Comparison of ENCODE assay signal across 26 cellular contexts in the genomic region with DNA sequence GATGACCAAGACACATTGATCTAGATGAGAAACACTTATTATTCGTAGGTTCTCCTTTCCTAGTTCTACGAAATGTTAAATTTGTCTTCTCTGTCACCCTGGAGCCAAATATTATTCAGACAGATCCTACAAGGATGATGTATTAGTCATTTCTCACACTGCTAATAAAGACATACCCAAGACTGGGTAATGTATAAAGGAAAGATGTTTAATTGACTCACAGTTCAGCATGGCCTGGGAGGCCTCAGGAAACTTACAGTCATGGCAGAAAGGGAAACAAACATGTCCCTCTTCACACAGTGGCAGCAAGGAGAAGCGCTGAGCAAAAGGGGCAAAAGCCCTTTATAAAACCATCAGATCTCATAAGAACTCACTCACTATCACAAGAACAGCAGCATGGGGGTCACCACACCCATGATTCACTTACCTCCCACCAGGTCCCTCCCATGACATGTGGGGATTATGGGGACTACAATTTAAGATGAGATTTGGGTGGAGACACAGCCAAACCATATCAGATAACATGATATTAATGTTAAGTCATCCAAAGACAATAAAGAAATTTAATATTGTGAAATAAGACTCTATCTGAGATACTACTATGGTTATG.
DNase-seq lines count a peak whose midpoint lies in the region; ATAC-seq, FAIRE-seq and TF ChIP-seq lines count a peak whose summit lies in the region.
"Had no signal": no experiment of that assay in that cellular context is flagged by ENCODE, and none has a peak within 500 bp of the region (broad histone marks: within the 10 kb centered on the region; RNA-seq: fewer than 3 reads in every experiment).

No MANE protein-coding gene starts in this region.

- WGBS in SK-N-SH (ENCODE audit: low lambda C conversion rate) = 67% methylated on average over 3 of the region's 3 CpGs

- TF ChIP-seq CTCF in SK-N-SH (IDR thresholded peaks at IDR 0.05) = no peak
- no peak for TF ChIP-seq CTCF in astrocyte (IDR thresholded peaks at IDR 0.05; ENCODE audit: insufficient read depth, low read depth, low read length)

- POLR2A ChIA-PET in SK-N-SH (lab: Yijun Ruan, JAX) = no interaction called here

- no peaks in the 10 kb centered on the region for H3K36me3 Mint-ChIP-seq in astrocyte (ENCODE audit: low read depth, unreplicated experiment)

- peaks cover 24% of the 10 kb centered on the region for H3K4me1 Mint-ChIP-seq in astrocyte (ENCODE audit: low read depth, unreplicated experiment)
- H3K4me1 Mint-ChIP-seq: T-helper 17 cell had no signal

- no peaks in the 10 kb centered on the region for H3K27me3 Mint-ChIP-seq in astrocyte (ENCODE audit: low read depth, unreplicated experiment)
- H3K27me3 Mint-ChIP-seq: dendritic cell treated with granulocyte-macrophage colony-stimulating factor and Interleukin-4, amounts not matched to agents 40 ng/mL and 50 ng/mL, for 4 days; T-helper 17 cell had no signal

- H3K27ac Mint-ChIP-seq in astrocyte (ENCODE audit: unreplicated experiment) = peak overlapping the region; percentile 99
- H3K27ac Mint-ChIP-seq: dendritic cell treated with granulocyte-macrophage colony-stimulating factor and Interleukin-4, amounts not matched to agents 40 ng/mL and 50 ng/mL, for 4 days; T-helper 17 cell had no signal

- no peaks in the 10 kb centered on the region; the same call in 1 of the 2 replicates for H3K9me3 ChIP-seq in SK-N-SH
- H3K9me3 ChIP-seq in astrocyte (ENCODE audit: insufficient read depth, low read depth, low read length) = no peaks in the 10 kb centered on the region
- H3K9me3 ChIP-seq: psoas muscle, thyroid gland had no signal

- FAIRE-seq in astrocyte (lab: Jason Lieb, UNC) = no peak
- FAIRE-seq: islet of Langerhans had no signal

- no peak overlapping the region for H2AFZ ChIP-seq in SK-N-SH (ENCODE audit: low read depth)
- no peak overlapping the region for H2AFZ ChIP-seq in astrocyte (ENCODE audit: low read depth, low read length)

- H4K20me1 ChIP-seq in SK-N-SH (ENCODE audit: insufficient read depth) (no peaks in the 10 kb centered on the region), astrocyte (ENCODE audit: insufficient read depth, low read length) (no peaks in the 10 kb centered on the region)

- H3K4me2 ChIP-seq in SK-N-SH (no peak overlapping the region), astrocyte (ENCODE audit: low read length) (peak overlapping the region; percentile 10)
- H3K4me2 ChIP-seq: KMS-11 had no signal

- H3K9ac ChIP-seq in SK-N-SH = no peak overlapping the region
- peak overlapping the region; percentile 5 for H3K9ac ChIP-seq in astrocyte (ENCODE audit: low read length)
- H3K9ac ChIP-seq: KMS-11 had no signal

- H3K27me3 ChIP-seq in SK-N-SH (ENCODE audit: insufficient read depth) (no peaks in the 10 kb centered on the region), astrocyte (ENCODE audit: insufficient read depth, low read length) (no peaks in the 10 kb centered on the region)
- H3K27me3 ChIP-seq: BE2C, thyroid gland had no signal

- ATAC-seq in SK-N-SH treated with all-trans-retinoic acid at 6 μM for 48 hours = peak; percentile 25; the same call in 2 of the 3 replicates
- ATAC-seq: psoas muscle, T-helper 17 cell had no signal

- H3K4me3 ChIP-seq in SK-N-SH (ENCODE audit: low read depth in 2 of 2, low read length in 1 of 2) (no peak overlapping the region), astrocyte (ENCODE audit: insufficient read depth, low read depth, low read length) (no peak overlapping the region)
- H3K4me3 ChIP-seq: psoas muscle, thyroid gland had no signal

- H3K27ac ChIP-seq in SK-N-SH (ENCODE audit: low read depth in 2 of 2, low read length in 1 of 2) (peak overlapping the region in 1 of 2 experiments; percentile 22; a peak in 2 of 4 replicates), astrocyte (ENCODE audit: low read depth, low read length) (peak overlapping the region; percentile 81)
- H3K27ac ChIP-seq: 22Rv1, KMS-11, psoas muscle, thyroid gland had no signal

- no peak for TF ChIP-seq RAD21 in SK-N-SH (IDR thresholded peaks at IDR 0.05; ENCODE audit: low read length)

- no peak for TF ChIP-seq EP300 in SK-N-SH (IDR thresholded peaks at IDR 0.05; ENCODE audit: borderline replicate concordance in 1 of 2, low read depth in 1 of 2, low read length in 1 of 2)

- H3K4me1 ChIP-seq in SK-N-SH (ENCODE audit: control insufficient read depth in 1 of 2, insufficient read depth in 2 of 2, low read depth in 1 of 2, low read length in 1 of 2) = peaks cover 3 to 5% of the 10 kb centered on the region in 2 experiments; a peak in 2 of 4 replicates
- H3K4me1 ChIP-seq in astrocyte (ENCODE audit: insufficient read depth, low read length) = peaks cover 6% of the 10 kb centered on the region
- H3K4me1 ChIP-seq: psoas muscle, thyroid gland had no signal

- H3K4me3 Mint-ChIP-seq in astrocyte (ENCODE audit: unreplicated experiment) = no peak overlapping the region
- H3K4me3 Mint-ChIP-seq: dendritic cell treated with granulocyte-macrophage colony-stimulating factor and Interleukin-4, amounts not matched to agents 40 ng/mL and 50 ng/mL, for 4 days; T-helper 17 cell had no signal

- H3K79me2 ChIP-seq in SK-N-SH (ENCODE audit: insufficient read depth) = no peaks in the 10 kb centered on the region
- no peaks in the 10 kb centered on the region for H3K79me2 ChIP-seq in astrocyte (ENCODE audit: insufficient read depth, low read length)

- CTCF ChIA-PET in SK-N-SH (lab: Yijun Ruan, JAX) = no interaction called here

- H3F3A ChIP-seq in SK-N-SH (replicated peaks; ENCODE audit: insufficient read depth) = no peaks in the 10 kb centered on the region

- DNase-seq in SK-N-SH (no peak), astrocyte (ENCODE audit: low read depth) (peak; percentile 20), glomerular visceral epithelial cell (ENCODE audit: extremely low spot score) (peak; percentile 32), 8988T (no peak), RPMI8226 (no peak)
- no peak for DNase-seq in stimulated activated CD4-positive, alpha-beta T cell treated with anti-CD3 and anti-CD28 coated beads, Interleukin-12 subunit alpha, Interleukin-12 subunit beta, amount 100 ng/mL, for 4 hours
- no peak for DNase-seq in activated CD8-positive, alpha-beta memory T cell treated with anti-CD3 and anti-CD28 coated beads, Interleukin-2, amount 50 U/mL, for 4 hours
- DNase-seq: activated CD4-positive, alpha-beta T cell treated with anti-CD3 and anti-CD28 coated beads, Interleukin-2, amount 50 U/mL, for 4 hours; activated CD8-positive, alpha-beta memory T cell treated with anti-CD3 and anti-CD28 coated beads, Interleukin-2, amount 50 U/mL, for 48 hours; activated effector memory CD4-positive, alpha-beta T cell treated with Interleukin-2 at 50 U/mL for 16 hours; BE2C; COR-L47; hippocampal formation; NCI-H1048; NCI-H1930; OCI-M1; psoas muscle; stimulated activated CD4-positive, alpha-beta T cell treated with anti-CD3 and anti-CD28 coated beads, Interleukin-4, amount 100 ng/mL, for 1 hour; stimulated activated naive CD4-positive, alpha-beta T cell treated with Interleukin-2 at 50 U/mL for 16 hours; T-helper 17 cell; thyroid gland had no signal

- H3K36me3 ChIP-seq in SK-N-SH (replicated peaks in 1 of 2; ENCODE audit: control insufficient read depth in 1 of 2, insufficient read depth in 2 of 2, low read length in 1 of 2) = no peaks in the 10 kb centered on the region
- no peaks in the 10 kb centered on the region for H3K36me3 ChIP-seq in astrocyte (ENCODE audit: insufficient read depth, low read length)
- H3K36me3 ChIP-seq: BE2C, thyroid gland had no signal

- no peaks in the 10 kb centered on the region for H3K9me2 ChIP-seq in SK-N-SH

- peaks cover 3% of the 10 kb centered on the region for H3K9me3 Mint-ChIP-seq in astrocyte (ENCODE audit: unreplicated experiment)

TF ChIP-seq in SK-N-SH treated with all-trans-retinoic acid at 6 μM for 48 hours, 23 proteins besides CTCF, POLR2A, EP300 and RAD21 (continues in another document):
- TF ChIP-seq, protein P1, sequence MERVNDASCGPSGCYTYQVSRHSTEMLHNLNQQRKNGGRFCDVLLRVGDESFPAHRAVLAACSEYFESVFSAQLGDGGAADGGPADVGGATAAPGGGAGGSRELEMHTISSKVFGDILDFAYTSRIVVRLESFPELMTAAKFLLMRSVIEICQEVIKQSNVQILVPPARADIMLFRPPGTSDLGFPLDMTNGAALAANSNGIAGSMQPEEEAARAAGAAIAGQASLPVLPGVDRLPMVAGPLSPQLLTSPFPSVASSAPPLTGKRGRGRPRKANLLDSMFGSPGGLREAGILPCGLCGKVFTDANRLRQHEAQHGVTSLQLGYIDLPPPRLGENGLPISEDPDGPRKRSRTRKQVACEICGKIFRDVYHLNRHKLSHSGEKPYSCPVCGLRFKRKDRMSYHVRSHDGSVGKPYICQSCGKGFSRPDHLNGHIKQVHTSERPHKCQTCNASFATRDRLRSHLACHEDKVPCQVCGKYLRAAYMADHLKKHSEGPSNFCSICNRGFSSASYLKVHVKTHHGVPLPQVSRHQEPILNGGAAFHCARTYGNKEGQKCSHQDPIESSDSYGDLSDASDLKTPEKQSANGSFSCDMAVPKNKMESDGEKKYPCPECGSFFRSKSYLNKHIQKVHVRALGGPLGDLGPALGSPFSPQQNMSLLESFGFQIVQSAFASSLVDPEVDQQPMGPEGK (CRISPR knock-in tag; IDR thresholded peaks at IDR 0.05; ENCODE audit: borderline replicate concordance) = no peak
- TF ChIP-seq OSR1 (CRISPR knock-in tag; IDR thresholded peaks at IDR 0.05) (no peak), TCF4 (CRISPR knock-in tag; IDR thresholded peaks at IDR 0.05; ENCODE audit: borderline replicate concordance) (no peak), RARB (CRISPR knock-in tag; IDR thresholded peaks at IDR 0.05) (no peak), ZNF8 (CRISPR knock-in tag; IDR thresholded peaks at IDR 0.05) (no peak)

TF ChIP-seq in SK-N-SH, 30 proteins besides CTCF, POLR2A, EP300 and RAD21 (continues in another document):
- TF ChIP-seq YY1 (IDR thresholded peaks at IDR 0.05; ENCODE audit: low read depth) = no peak
- TF ChIP-seq, protein P2, sequence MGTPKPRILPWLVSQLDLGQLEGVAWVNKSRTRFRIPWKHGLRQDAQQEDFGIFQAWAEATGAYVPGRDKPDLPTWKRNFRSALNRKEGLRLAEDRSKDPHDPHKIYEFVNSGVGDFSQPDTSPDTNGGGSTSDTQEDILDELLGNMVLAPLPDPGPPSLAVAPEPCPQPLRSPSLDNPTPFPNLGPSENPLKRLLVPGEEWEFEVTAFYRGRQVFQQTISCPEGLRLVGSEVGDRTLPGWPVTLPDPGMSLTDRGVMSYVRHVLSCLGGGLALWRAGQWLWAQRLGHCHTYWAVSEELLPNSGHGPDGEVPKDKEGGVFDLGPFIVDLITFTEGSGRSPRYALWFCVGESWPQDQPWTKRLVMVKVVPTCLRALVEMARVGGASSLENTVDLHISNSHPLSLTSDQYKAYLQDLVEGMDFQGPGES (IDR thresholded peaks at IDR 0.05; ENCODE audit: low read depth, low read length) = no peak
- TF ChIP-seq SIN3A (IDR thresholded peaks at IDR 0.05; ENCODE audit: borderline replicate concordance, low read depth, low read length) = no peak
- no peak for TF ChIP-seq FOSL2 (IDR thresholded peaks at IDR 0.05; ENCODE audit: borderline replicate concordance, low read depth)
- no peak for TF ChIP-seq TAF1 (IDR thresholded peaks at IDR 0.05; ENCODE audit: borderline replicate concordance, low read depth, low read length)
- TF ChIP-seq, protein P3, sequence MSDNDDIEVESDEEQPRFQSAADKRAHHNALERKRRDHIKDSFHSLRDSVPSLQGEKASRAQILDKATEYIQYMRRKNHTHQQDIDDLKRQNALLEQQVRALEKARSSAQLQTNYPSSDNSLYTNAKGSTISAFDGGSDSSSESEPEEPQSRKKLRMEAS (IDR thresholded peaks at IDR 0.05; ENCODE audit: low read depth) = no peak

Comparison
In these comparisons a context has a peak if more than half of its experiments do, and no peak if none do; other contexts are left out.
1. DNase-seq: peak in astrocyte (single experiment) and glomerular visceral epithelial cell (single experiment); none in SK-N-SH (single experiment), 8988T (single experiment), stimulated activated CD4-positive, alpha-beta T cell treated with anti-CD3 and anti-CD28 coated beads, Interleukin-12 subunit alpha, Interleukin-12 subunit beta, amount 100 ng/mL, for 4 hours (single experiment), activated CD8-positive, alpha-beta memory T cell treated with anti-CD3 and anti-CD28 coated beads, Interleukin-2, amount 50 U/mL, for 4 hours (single experiment) and RPMI8226 (single experiment).